In genomic region chr1:2807678-2808385, GRCh38 we compare ENCODE assay signal across 8 cellular contexts.
"Had no signal": no experiment of that assay in that cellular context is flagged by ENCODE, and none has a peak within 500 bp of the region (broad histone marks: within the 10 kb centered on the region; RNA-seq: fewer than 3 reads in every experiment).

No MANE protein-coding gene starts in this region.

- ATAC-seq: HCT116 had no signal

- H3K36me3 ChIP-seq: HAP-1 had no signal

- H3K9me3 ChIP-seq: HAP-1 had no signal

- H3K4me3 ChIP-seq: GM23248, HAP-1 had no signal

- FAIRE-seq: HTR-8/SVneo had no signal

- DNase-seq: GM23248, GOT3, H7, HFFc6, KBM-7 had no signal

- H2AFZ ChIP-seq: GM23248 had no signal

- H3K4me1 ChIP-seq: HAP-1 had no signal

- H3K27ac ChIP-seq: GM23248 had no signal

- H3K9ac ChIP-seq: GM23248 had no signal
